8 cellular contexts compared by ENCODE assay signal in the genomic region with DNA sequence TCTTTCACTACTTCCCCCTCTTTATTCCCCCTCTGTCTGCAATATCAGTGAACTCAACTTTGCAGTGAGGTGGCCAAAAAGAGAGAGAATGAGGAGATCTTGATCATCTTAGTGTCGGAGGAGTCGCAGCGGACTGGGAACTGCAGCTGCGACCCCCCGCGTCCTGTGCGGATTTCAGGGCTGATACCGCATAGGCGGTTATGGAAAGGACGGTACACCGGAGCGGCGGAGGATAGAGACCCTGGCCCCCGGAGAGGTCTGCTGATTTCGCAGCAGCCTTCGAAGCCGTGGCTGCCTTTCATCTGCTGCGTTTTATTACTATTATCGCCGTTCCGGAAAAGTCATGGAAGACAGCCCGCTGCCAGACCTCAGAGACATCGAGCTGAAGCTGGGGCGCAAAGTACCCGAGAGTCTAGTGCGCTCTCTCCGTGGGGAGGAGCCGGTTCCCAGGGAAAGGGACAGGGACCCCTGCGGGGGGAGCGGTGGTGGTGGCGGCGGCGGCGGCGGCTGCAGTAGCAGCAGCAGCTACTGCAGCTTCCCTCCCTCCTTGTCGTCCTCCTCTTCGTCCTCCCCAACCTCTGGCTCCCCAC. TPM values are rescaled to one million over a fixed set of nuclear protein-coding genes. Genes with fewer than 3 reads are reported as not detected.
A peak's percentile ranks its signal among the peaks of the same experiment; 100 is the strongest.
DNase-seq lines count a peak whose midpoint lies in the region; ATAC-seq and TF ChIP-seq lines count a peak whose summit lies in the region.

No MANE protein-coding gene starts in this region.

- H3K36me3 ChIP-seq in KMS-11 (ENCODE audit: insufficient read depth) (no peaks in the 10 kb centered on the region), mammary epithelial cell (ENCODE audit: insufficient read depth, low read length) (peaks cover 3% of the 10 kb centered on the region), left lung (no peaks in the 10 kb centered on the region), thoracic aorta (no peaks in the 10 kb centered on the region)

- H2AFZ ChIP-seq in KMS-11 (ENCODE audit: low read depth): peak overlapping the region; percentile 83
- H2AFZ ChIP-seq in mammary epithelial cell (ENCODE audit: low read depth, low read length): peak overlapping the region; percentile 74

- peak overlapping the region; percentile 96 for H3K27ac ChIP-seq in KMS-11
- peak overlapping the region; percentile 89 for H3K27ac ChIP-seq in mammary epithelial cell (ENCODE audit: insufficient read depth, low read depth, low read length)
- peak overlapping the region; percentile 64 to 95 for H3K27ac ChIP-seq in left lung
- peak overlapping the region; percentile 87 to 91 for H3K27ac ChIP-seq in thoracic aorta

- H3K9me3 Mint-ChIP-seq in activated CD4-positive, alpha-beta memory T cell treated with anti-CD3 and anti-CD28 coated beads, Interleukin-2, amount 10 ng/mL, durations not matched to agents 7 days and 5 days: no peaks in the 10 kb centered on the region

- H4K20me1 ChIP-seq in KMS-11 (ENCODE audit: insufficient read depth) (no peaks in the 10 kb centered on the region), mammary epithelial cell (ENCODE audit: insufficient read depth, low read length) (no peaks in the 10 kb centered on the region)

- H3K36me3 Mint-ChIP-seq in activated CD4-positive, alpha-beta memory T cell treated with anti-CD3 and anti-CD28 coated beads, Interleukin-2, amount 10 ng/mL, durations not matched to agents 7 days and 5 days (ENCODE audit: low read depth): no peaks in the 10 kb centered on the region

- H3K9ac ChIP-seq in KMS-11 (peak overlapping the region; percentile 90), mammary epithelial cell (ENCODE audit: insufficient read depth, low read length) (peak overlapping the region; percentile 97)

- POLR2A ChIA-PET in activated CD4-positive, alpha-beta memory T cell treated with anti-CD3 and anti-CD28 coated beads, Interleukin-2, amount 10 ng/mL, durations not matched to agents 7 days and 5 days (lab: Charles Lee): no interaction called here

- CTCF ChIA-PET in mammary epithelial cell (lab: Charles Lee; ENCODE audit: low non-redundant PET): interaction anchor here (1.2 kb wide), 1 partner anchor 109 kb away, joined by 4 read pairs; no protein-coding TSS in a partner anchor
- CTCF ChIA-PET in activated CD4-positive, alpha-beta memory T cell treated with anti-CD3 and anti-CD28 coated beads, Interleukin-2, amount 10 ng/mL, durations not matched to agents 7 days and 5 days (lab: Charles Lee): no interaction called here

- peak; percentile 66 for ATAC-seq in left lung
- no peak for ATAC-seq in thoracic aorta (ENCODE audit: insufficient number of reproducible peaks, low FRiP score, low read depth)
- ATAC-seq in HG03045 (IDR thresholded peaks at IDR 0.05; ENCODE audit: unreplicated experiment): no peak

- no peaks in the 10 kb centered on the region for H3K4me1 Mint-ChIP-seq in activated CD4-positive, alpha-beta memory T cell treated with anti-CD3 and anti-CD28 coated beads, Interleukin-2, amount 10 ng/mL, durations not matched to agents 7 days and 5 days

- 4% methylated on average over 13 of the region's 37 CpGs for WGBS in mammary epithelial cell (ENCODE audit: low coverage, missing lambda C conversion rate)

- H3K27ac Mint-ChIP-seq in activated CD4-positive, alpha-beta memory T cell treated with anti-CD3 and anti-CD28 coated beads, Interleukin-2, amount 10 ng/mL, durations not matched to agents 7 days and 5 days: no peak overlapping the region

- no TSS peak for BruUV-seq in mammary epithelial cell (replicated peaks; lab: Mats Ljungman, UMichigan)

- H3K4me3 Mint-ChIP-seq in activated CD4-positive, alpha-beta memory T cell treated with anti-CD3 and anti-CD28 coated beads, Interleukin-2, amount 10 ng/mL, durations not matched to agents 7 days and 5 days: no peak overlapping the region

- intact Hi-C loops in mammary epithelial cell (cut with micrococcal nuclease): loop anchor here (1.0 kb wide), 1 partner anchor 23 kb away; no protein-coding TSS in a partner anchor
- intact Hi-C loops in left lung (cut with DNase I): no loop called here

- peaks cover 6% of the 10 kb centered on the region; the same call in 1 of the 2 replicates for H3K79me2 ChIP-seq in KMS-11 (ENCODE audit: insufficient read depth, low read depth)
- peaks cover 53% of the 10 kb centered on the region for H3K79me2 ChIP-seq in mammary epithelial cell (ENCODE audit: insufficient read depth, low read length)

- H3K27me3 ChIP-seq in KMS-11 (ENCODE audit: insufficient read depth, low read depth): no peaks in the 10 kb centered on the region
- no peaks in the 10 kb centered on the region for H3K27me3 ChIP-seq in mammary epithelial cell (ENCODE audit: insufficient read depth, low read length)
- peaks cover 4 to 36% of the 10 kb centered on the region in 2 donors for H3K27me3 ChIP-seq in left lung
- no peaks in the 10 kb centered on the region for H3K27me3 ChIP-seq in thoracic aorta (replicated peaks; ENCODE audit: insufficient read depth)

- H3K4me2 ChIP-seq in KMS-11 (peak overlapping the region; percentile 68; the same call in 1 of the 2 replicates), mammary epithelial cell (ENCODE audit: insufficient read depth, low read depth, low read length) (peak overlapping the region; percentile 68)

- no peaks in the 10 kb centered on the region for H3K9me3 ChIP-seq in mammary epithelial cell (replicated peaks; ENCODE audit: insufficient read depth, low read length)
- H3K9me3 ChIP-seq in left lung: no peaks in the 10 kb centered on the region
- no peaks in the 10 kb centered on the region for H3K9me3 ChIP-seq in thoracic aorta

- dilution Hi-C loops in mammary epithelial cell (cut with HindIII; ENCODE audit: low sequenced_read_pairs): no loop called here

- peak; percentile 12 for DNase-seq in GM13977 (ENCODE audit: low spot score)
- no peak for DNase-seq in mammary epithelial cell
- peak in 1 of 2 donors; percentile 53 for DNase-seq in left lung
- no peak for DNase-seq in thoracic aorta (ENCODE audit: low spot score)
- DNase-seq in COLO829 (ENCODE audit: low spot score): no peak
- DNase-seq in activated CD4-positive, alpha-beta memory T cell treated with anti-CD3 and anti-CD28 coated beads, Interleukin-2, amount 10 ng/mL, durations not matched to agents 7 days and 5 days: no peak

- H3K4me1 ChIP-seq in KMS-11 (ENCODE audit: low read depth, poor library complexity, severe bottlenecking) (peaks cover 37% of the 10 kb centered on the region), mammary epithelial cell (ENCODE audit: insufficient read depth, low read length) (peaks cover 15% of the 10 kb centered on the region), left lung (no peaks in the 10 kb centered on the region), thoracic aorta (ENCODE audit: control insufficient read depth in 1 of 2, low read depth in 2 of 2) (peaks cover 13 to 23% of the 10 kb centered on the region in 2 donors)

- in situ Hi-C loops in GM13977 (cut with MboI; ENCODE audit: low pct_unique_long_range_greater_than_20kb, low sequenced_read_pairs, unreplicated experiment) (no loop called here), mammary epithelial cell (cut with MboI; ENCODE audit: low sequenced_read_pairs in 2 of 2) (loop anchor here (5.0 kb wide), 2 partner anchors 37 to 42 kb away; no protein-coding TSS in a partner anchor)

- no peak overlapping the region for H3K4me3 ChIP-seq in KMS-11 (IDR thresholded peaks at IDR 0.05; ENCODE audit: insufficient read depth, low read depth, low read length)
- H3K4me3 ChIP-seq in mammary epithelial cell (replicated peaks in 1 of 3; ENCODE audit: insufficient read depth in 1 of 3, low read depth in 2 of 3, low read length in 3 of 3): peak overlapping the region; percentile 74 to 87 (median 84)
- peak overlapping the region; percentile 54 to 57 for H3K4me3 ChIP-seq in left lung
- H3K4me3 ChIP-seq in thoracic aorta: peak overlapping the region; percentile 83

- TF ChIP-seq CTCF in GM13977 (IDR thresholded peaks at IDR 0.05; ENCODE audit: extremely low read depth, insufficient read depth, missing control alignments): no peak
- no peak for TF ChIP-seq CTCF in KMS-11 (conservative IDR thresholded peaks at IDR 0.05; ENCODE audit: low read depth, low read length)
- no peak for TF ChIP-seq CTCF in mammary epithelial cell (conservative IDR thresholded peaks at IDR 0.05 in 1 of 2, IDR thresholded peaks at IDR 0.05 in 1 of 2; ENCODE audit: extremely low read depth in 1 of 2, insufficient read depth in 1 of 2, low read depth in 1 of 2, low read length in 2 of 2)
- no peak for TF ChIP-seq CTCF in left lung (IDR thresholded peaks at IDR 0.05)
- TF ChIP-seq CTCF in thoracic aorta (IDR thresholded peaks at IDR 0.05): no peak

- peaks cover 18% of the 10 kb centered on the region for H3K27me3 Mint-ChIP-seq in activated CD4-positive, alpha-beta memory T cell treated with anti-CD3 and anti-CD28 coated beads, Interleukin-2, amount 10 ng/mL, durations not matched to agents 7 days and 5 days

RNA-seq across cellular contexts. Expression of a gene that starts 0.6 kb away (rescaled TPM):
- 10 to 100 TPM; 52.9 to 57.8 TPM for total RNA-seq in mammary epithelial cell
- 16.6 TPM for polyA plus RNA-seq in mammary epithelial cell
- polyA minus RNA-seq in mammary epithelial cell: 20.7 TPM
- 10 to 100 TPM; 37.7 to 37.8 TPM for total RNA-seq in left lung
- total RNA-seq in thoracic aorta: 10 to 100 TPM; 10.3 to 14.7 TPM
- not detected for total RNA-seq in activated CD4-positive, alpha-beta memory T cell treated with anti-CD3 and anti-CD28 coated beads, Interleukin-2, amount 10 ng/mL, durations not matched to agents 7 days and 5 days

Comparison
In these comparisons a context has a peak if more than half of its experiments do, and no peak if none do; other contexts are left out.
1. RNA of a gene that starts 0.6 kb away (total RNA-seq): 52.9 to 57.8 TPM in mammary epithelial cell, 37.7 to 37.8 TPM in left lung and 10.3 to 14.7 TPM in thoracic aorta; not detected in activated CD4-positive, alpha-beta memory T cell treated with anti-CD3 and anti-CD28 coated beads, Interleukin-2, amount 10 ng/mL, durations not matched to agents 7 days and 5 days; every median in the first group is over 10 times any median in the second.
2. Peak in every context shown above with its lines, with median percentiles within 50 percentile points of each other: H3K27ac ChIP-seq.